8 cellular contexts compared by ENCODE assay signal in the genomic region with DNA sequence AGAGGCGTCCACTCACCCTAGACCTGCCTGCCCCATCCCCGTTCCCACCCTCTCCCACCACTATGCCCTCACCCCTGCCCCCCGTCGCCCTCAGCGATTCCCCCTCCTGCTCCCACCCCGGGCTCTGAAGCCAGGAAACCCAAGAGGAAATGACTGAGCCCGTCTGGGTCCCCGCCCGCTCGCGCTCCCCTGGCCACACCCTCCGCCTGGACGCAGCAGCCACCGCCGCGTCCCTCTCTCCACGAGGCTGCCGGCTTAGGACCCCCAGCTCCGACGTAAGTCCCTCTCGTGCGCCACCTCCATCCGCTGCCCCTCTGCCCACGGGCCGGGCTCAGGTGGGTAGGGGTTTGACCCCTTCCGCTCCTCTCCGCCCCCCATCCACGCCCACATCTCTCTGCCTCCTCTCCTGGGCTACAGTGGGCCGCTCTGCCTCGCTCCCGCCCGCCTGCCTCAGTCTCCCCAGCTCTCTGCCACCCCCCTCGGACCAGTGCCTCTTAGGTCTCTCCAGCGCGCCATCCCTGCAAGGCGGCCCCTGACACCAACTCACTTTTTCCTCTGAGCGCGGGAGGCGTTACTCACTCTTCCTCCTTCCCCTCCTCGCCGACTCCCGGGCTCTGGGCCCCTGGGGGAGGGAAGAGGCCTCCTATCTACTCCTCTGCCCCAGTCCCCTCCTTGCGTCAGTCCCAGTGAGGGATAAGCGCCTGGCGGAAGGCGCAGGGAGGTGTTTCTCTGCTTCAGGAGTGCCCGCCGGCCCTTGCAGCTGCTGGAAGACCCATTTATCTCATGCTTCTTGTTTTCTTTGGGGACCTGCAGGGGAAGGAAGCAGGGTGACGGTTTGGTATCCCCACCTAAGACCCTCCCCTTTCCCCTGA. TPM values are rescaled to one million over a fixed set of nuclear protein-coding genes. Genes with fewer than 3 reads are reported as not detected.
DNase-seq lines count a peak whose midpoint lies in the region; ATAC-seq, FAIRE-seq and TF ChIP-seq lines count a peak whose summit lies in the region.

A gene with protein sequence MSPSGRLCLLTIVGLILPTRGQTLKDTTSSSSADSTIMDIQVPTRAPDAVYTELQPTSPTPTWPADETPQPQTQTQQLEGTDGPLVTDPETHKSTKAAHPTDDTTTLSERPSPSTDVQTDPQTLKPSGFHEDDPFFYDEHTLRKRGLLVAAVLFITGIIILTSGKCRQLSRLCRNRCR (plus strand): TSS at position 201 of the 872 bp plus-strand sequence. CDS start 816 bp downstream, outside the sequence.

- ATAC-seq in foreskin keratinocyte (peak; percentile 86), pancreas (peak; percentile 73 to 90 (median 86)), HG03196 (IDR thresholded peaks at IDR 0.05; ENCODE audit: unreplicated experiment) (no peak)

- intact Hi-C loops in pancreas (cut with DNase I), result loop anchor here in 1 of 3 donors (5.0 kb wide), 1 partner anchor 113 kb away; a partner anchor contains a TSS
- intact Hi-C loops in tibial artery (cut with DNase I; ENCODE audit: low total_unique reads), result no loop called here

- H3K4me1 ChIP-seq in foreskin keratinocyte (peaks cover 4% of the 10 kb centered on the region), pancreas (no peaks in the 10 kb centered on the region), tibial artery (peaks cover 0 to 29% (median 22%) of the 10 kb centered on the region in 4 donors)

- DNase-seq in BJ (ENCODE audit: low read depth), result no peak
- peak; percentile 73 for DNase-seq in HCEC 1CT
- peak; percentile 66 for DNase-seq in SIG-M5 (lab: John Stamatoyannopoulos, UW)
- DNase-seq in activated T-helper 9 cell treated with anti-CD3 and anti-CD28 coated beads, Interleukin-2, amount 50 U/mL, for 16 hours (ENCODE audit: low read depth), result peak; percentile 76
- DNase-seq in foreskin keratinocyte, result peak in 1 of 2 donors; percentile 54
- DNase-seq in pancreas, result peak in 5 of 6 donors; percentile 34 to 82 (median 60)
- DNase-seq in tibial artery, result peak; percentile 76 to 81

- WGBS in pancreas, 2 donors, result 3 to 4% methylated on average over 39 to 49 of the region's 49 CpGs

- CTCF ChIA-PET in BJ (lab: Yijun Ruan, JAX), result interaction anchor here (0.6 to 5.2 kb wide), 10 partner anchors 8 to 633 kb away, joined by 3 to 36 read pairs (median 6); a partner anchor contains a TSS

- TF ChIP-seq CTCF in BJ (IDR thresholded peaks at IDR 0.05; ENCODE audit: insufficient read depth, low read depth, low read length), result peak; percentile 17; the same call in 1 of the 2 replicates
- TF ChIP-seq CTCF in foreskin keratinocyte (conservative IDR thresholded peaks at IDR 0.05), result peak; percentile 10
- no peak for TF ChIP-seq CTCF in pancreas (IDR thresholded peaks at IDR 0.05)
- no peak for TF ChIP-seq CTCF in tibial artery (IDR thresholded peaks at IDR 0.05)

- peak within 1 kb of the TSS; percentile 84 for H3K4me3 ChIP-seq in BJ (ENCODE audit: low read depth, low read length)
- peak within 1 kb of the TSS; percentile 5 to 58 (median 40) for H3K4me3 ChIP-seq in pancreas
- H3K4me3 ChIP-seq in tibial artery, result peak within 1 kb of the TSS; percentile 57 to 63

- H3K9me3 ChIP-seq in pancreas (no peaks in the 10 kb centered on the region), tibial artery (no peaks in the 10 kb centered on the region)

- FAIRE-seq in pancreas (lab: Jason Lieb, UNC), result no peak

- H3K27me3 ChIP-seq in BJ (ENCODE audit: control insufficient read depth, insufficient read depth, low read length) (no peaks in the 10 kb centered on the region), foreskin keratinocyte (no peaks in the 10 kb centered on the region), pancreas (peaks cover 0 to 11% (median 0%) of the 10 kb centered on the region in 4 donors), tibial artery (peaks cover 0 to 42% of the 10 kb centered on the region in 2 donors)

- H3K27ac ChIP-seq in foreskin keratinocyte (peak within 1 kb of the TSS; percentile 85), pancreas (peak within 1 kb of the TSS in 1 of 4 donors; percentile 23), tibial artery (peak within 1 kb of the TSS; percentile 57 to 58)

- POLR2A ChIA-PET in BJ (lab: Charles Lee), result no interaction called here

- peaks cover 8% of the 10 kb centered on the region for H3K36me3 ChIP-seq in BJ (ENCODE audit: control insufficient read depth, insufficient read depth, low read length)
- no peaks in the 10 kb centered on the region for H3K36me3 ChIP-seq in pancreas
- peaks cover 0 to 19% (median 8%) of the 10 kb centered on the region in 3 donors for H3K36me3 ChIP-seq in tibial artery

RNA-seq across cellular contexts. Expression of the gene that starts here (rescaled TPM):
- polyA plus RNA-seq in BJ (2011; rRNA removed) (248 and 332 TPM in 2 replicates), foreskin keratinocyte (416 and 427 TPM in 2 replicates), pancreas (100 to 1,000 TPM in 1 of 2 donors, 10 to 100 TPM in 1; 31.9 to 101 TPM)
- polyA minus RNA-seq in BJ (2011; rRNA and poly(A)+ RNA removed), result 323 and 327 TPM in 2 replicates
- total RNA-seq in foreskin keratinocyte (268 and 277 TPM in 2 replicates), pancreas (10 to 100 TPM in 3 of 6 donors, 1 to 10 TPM in 3; 2.6 to 34.1 (median 9.2) TPM)

Comparison
In these comparisons a context has a peak if more than half of its experiments do, and no peak if none do; other contexts are left out.
1. CTCF ChIP-seq: peak in BJ (single experiment) and foreskin keratinocyte (single experiment); none in pancreas (0 of 4) and tibial artery (0 of 2).
2. Peak in every context shown above with its lines, with median percentiles within 50 percentile points of each other: H3K4me3 ChIP-seq.